8 cellular contexts compared by ENCODE assay signal in the genomic region with DNA sequence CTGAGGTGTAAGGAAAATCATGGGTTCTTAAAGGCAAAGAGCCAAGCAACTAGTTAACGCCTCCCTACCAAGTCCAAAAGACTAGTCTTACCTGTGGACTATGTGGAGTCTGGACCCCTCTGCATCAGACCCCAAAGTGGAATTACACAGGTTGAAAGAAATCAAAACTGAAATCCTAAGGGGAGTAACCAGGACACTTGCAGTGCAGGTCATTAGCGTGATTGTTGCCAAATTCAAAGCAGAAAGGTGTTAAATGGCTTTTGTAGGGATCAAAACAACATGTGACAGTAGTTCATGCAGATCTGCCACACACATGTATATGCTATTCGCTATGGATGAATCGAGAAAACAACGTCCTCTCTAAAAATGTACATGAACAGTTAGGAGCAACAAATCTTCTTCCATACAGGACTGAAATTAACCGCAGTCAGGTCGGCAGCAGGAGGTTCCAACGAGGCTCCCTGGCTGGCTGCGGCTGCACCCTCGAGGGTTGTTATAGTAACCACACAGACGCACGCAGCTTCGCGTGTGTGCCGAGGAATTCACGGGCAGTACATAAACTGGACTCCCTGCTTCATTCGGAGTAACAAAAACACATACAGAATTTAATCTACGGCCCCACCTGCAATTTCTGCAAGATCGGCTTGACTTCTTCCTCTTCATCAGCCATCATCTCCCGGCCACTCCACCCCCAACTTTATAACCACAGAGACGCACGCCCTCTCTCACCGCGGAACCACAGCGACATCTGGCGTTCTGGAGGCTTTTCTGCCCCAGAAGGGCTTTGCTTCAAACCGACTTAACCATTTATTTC. TPM values are rescaled to one million over a fixed set of nuclear protein-coding genes. Genes with fewer than 3 reads are reported as not detected.
DNase-seq lines count a peak whose midpoint lies in the region; ATAC-seq and TF ChIP-seq lines count a peak whose summit lies in the region.

A gene with protein sequence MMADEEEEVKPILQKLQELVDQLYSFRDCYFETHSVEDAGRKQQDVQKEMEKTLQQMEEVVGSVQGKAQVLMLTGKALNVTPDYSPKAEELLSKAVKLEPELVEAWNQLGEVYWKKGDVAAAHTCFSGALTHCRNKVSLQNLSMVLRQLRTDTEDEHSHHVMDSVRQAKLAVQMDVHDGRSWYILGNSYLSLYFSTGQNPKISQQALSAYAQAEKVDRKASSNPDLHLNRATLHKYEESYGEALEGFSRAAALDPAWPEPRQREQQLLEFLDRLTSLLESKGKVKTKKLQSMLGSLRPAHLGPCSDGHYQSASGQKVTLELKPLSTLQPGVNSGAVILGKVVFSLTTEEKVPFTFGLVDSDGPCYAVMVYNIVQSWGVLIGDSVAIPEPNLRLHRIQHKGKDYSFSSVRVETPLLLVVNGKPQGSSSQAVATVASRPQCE (minus strand): TSS at position 687 of the 814 bp plus-strand sequence. CDS start 14 bp downstream, at position 673.

- POLR2A ChIA-PET in CD4-positive, alpha-beta T cell (lab: Charles Lee): interaction anchor here (0.8 to 1.5 kb wide), 2 partner anchors 38 to 377 kb away, joined by 3 to 4 read pairs; a partner anchor contains a TSS
- POLR2A ChIA-PET in activated CD4-positive, alpha-beta memory T cell treated with anti-CD3 and anti-CD28 coated beads for 36 hours (lab: Charles Lee): no interaction called here

- no peaks in the 10 kb centered on the region for H3K27me3 ChIP-seq in CD4-positive, alpha-beta T cell (ENCODE audit: control insufficient read depth, insufficient read depth, low read length)
- no peaks in the 10 kb centered on the region for H3K27me3 ChIP-seq in lung (ENCODE audit: control insufficient read depth, insufficient read depth)

- CTCF ChIA-PET in CD4-positive, alpha-beta T cell (lab: Charles Lee): interaction anchor here (0.7 to 1.4 kb wide), 5 partner anchors 24 to 376 kb away, joined by 3 to 8 read pairs (median 3); a partner anchor contains a TSS
- CTCF ChIA-PET in activated CD4-positive, alpha-beta memory T cell treated with anti-CD3 and anti-CD28 coated beads for 36 hours (lab: Charles Lee): interaction anchor here (1.1 to 2.3 kb wide), 2 partner anchors 21 to 304 kb away, joined by 3 to 16 read pairs; no protein-coding TSS in a partner anchor

- TF ChIP-seq CTCF in CD4-positive, alpha-beta T cell (IDR thresholded peaks at IDR 0.05): peak; percentile 95
- TF ChIP-seq CTCF in lung (IDR thresholded peaks at IDR 0.05; ENCODE audit: control extremely low read depth, extremely low read depth): peak; percentile 82

- H3K36me3 Mint-ChIP-seq in CD4-positive, alpha-beta T cell (ENCODE audit: low read depth): peaks cover 39% of the 10 kb centered on the region
- H3K36me3 Mint-ChIP-seq in activated CD4-positive, alpha-beta memory T cell treated with anti-CD3 and anti-CD28 coated beads for 36 hours: peaks cover 5% of the 10 kb centered on the region

- H3K9me3 ChIP-seq in CD4-positive, alpha-beta T cell (ENCODE audit: control insufficient read depth, low read length): no peaks in the 10 kb centered on the region
- no peaks in the 10 kb centered on the region for H3K9me3 ChIP-seq in lung (ENCODE audit: control insufficient read depth in 2 of 2, insufficient read depth in 1 of 2, low read length in 1 of 2)

- H3K4me1 ChIP-seq in lung (ENCODE audit: control insufficient read depth in 2 of 2, insufficient read depth in 2 of 2, low read length in 2 of 2): peaks cover 0 to 3% of the 10 kb centered on the region in 2 donors

- intact Hi-C loops in CD4-positive, alpha-beta T cell (cut with DNase I, micrococcal nuclease): no loop called here
- intact Hi-C loops in activated CD4-positive, alpha-beta memory T cell treated with anti-CD3 and anti-CD28 coated beads for 36 hours (cut with micrococcal nuclease): loop anchor here (2.0 kb wide), 4 partner anchors 21 to 377 kb away; a partner anchor contains a TSS

- 1% methylated on average over 27 of the region's 27 CpGs for WGBS in lung, 2 donors

- peak within 1 kb of the TSS; percentile 77 for H3K27ac Mint-ChIP-seq in CD4-positive, alpha-beta T cell
- peak within 1 kb of the TSS; percentile 80 for H3K27ac Mint-ChIP-seq in activated CD4-positive, alpha-beta memory T cell treated with anti-CD3 and anti-CD28 coated beads for 36 hours

- no peaks in the 10 kb centered on the region for H3K9me3 Mint-ChIP-seq in CD4-positive, alpha-beta T cell
- H3K9me3 Mint-ChIP-seq in activated CD4-positive, alpha-beta memory T cell treated with anti-CD3 and anti-CD28 coated beads for 36 hours: no peaks in the 10 kb centered on the region

- peak; percentile 98 for ATAC-seq in CD4-positive, alpha-beta T cell (ENCODE audit: poor library complexity)
- ATAC-seq in GM19438 (IDR thresholded peaks at IDR 0.05; ENCODE audit: low read depth, unreplicated experiment): peak; percentile 97
- peak; percentile 94 for ATAC-seq in lung (ENCODE audit: insufficient read depth, low FRiP score)

- peak within 1 kb of the TSS; percentile 32 for H3K27ac ChIP-seq in CD4-positive, alpha-beta T cell (ENCODE audit: low read depth, low read length)
- H3K27ac ChIP-seq in lung (ENCODE audit: low read depth in 1 of 2, low read length in 1 of 2): peak within 1 kb of the TSS in 1 of 2 donors; percentile 80

- H3K4me3 ChIP-seq in lung: peak within 1 kb of the TSS; percentile 91

- peak within 1 kb of the TSS; percentile 94 for H3K4me3 Mint-ChIP-seq in CD4-positive, alpha-beta T cell
- peak within 1 kb of the TSS; percentile 89 for H3K4me3 Mint-ChIP-seq in activated CD4-positive, alpha-beta memory T cell treated with anti-CD3 and anti-CD28 coated beads for 36 hours

- no peaks in the 10 kb centered on the region for H3K27me3 Mint-ChIP-seq in CD4-positive, alpha-beta T cell
- H3K27me3 Mint-ChIP-seq in activated CD4-positive, alpha-beta memory T cell treated with anti-CD3 and anti-CD28 coated beads for 36 hours: no peaks in the 10 kb centered on the region

- peak; percentile 85 to 94 (median 90) for DNase-seq in CD4-positive, alpha-beta T cell
- DNase-seq in HK-2 (ENCODE audit: unreplicated experiment): peak; percentile 83
- DNase-seq in NCI-H82 treated with DMSO at 0.1 percent for 48 hours (lab: John Stamatoyannopoulos, UW; ENCODE audit: unreplicated experiment): peak; percentile 46
- DNase-seq in activated CD4-positive, alpha-beta memory T cell treated with anti-CD3 and anti-CD28 coated beads for 36 hours: peak; percentile 93
- peak; percentile 85 for DNase-seq in effector CD8-positive, alpha-beta T cell (lab: John Stamatoyannopoulos, UW)
- peak; percentile 88 for DNase-seq in lung (ENCODE audit: low spot score)
- DNase-seq in stimulated activated CD4-positive, alpha-beta T cell treated with anti-CD3 and anti-CD28 coated beads, TNF-alpha, amount 100 ng/mL, for 4 hours (ENCODE audit: low read depth in 3 of 3): peak; percentile 78 to 83 (median 81)

- H3K36me3 ChIP-seq in lung (ENCODE audit: control insufficient read depth in 2 of 2, insufficient read depth in 2 of 2, low read length in 2 of 2): peaks cover under 1 to 1% of the 10 kb centered on the region in 2 donors

- H3K4me1 Mint-ChIP-seq in CD4-positive, alpha-beta T cell (ENCODE audit: low read depth): peaks cover 49% of the 10 kb centered on the region
- H3K4me1 Mint-ChIP-seq in activated CD4-positive, alpha-beta memory T cell treated with anti-CD3 and anti-CD28 coated beads for 36 hours (ENCODE audit: low read depth): peaks cover 24% of the 10 kb centered on the region

RNA-seq across cellular contexts. Expression of the gene that starts here (rescaled TPM):
- 10 to 100 TPM in 1 of 2 experiments, 1 to 10 TPM in 1; 9.7 to 10.8 TPM for total RNA-seq in CD4-positive, alpha-beta T cell
- total RNA-seq in activated CD4-positive, alpha-beta memory T cell treated with anti-CD3 and anti-CD28 coated beads for 36 hours: 10 to 100 TPM; 19.0 to 22.7 TPM
- total RNA-seq in lung: 10 to 100 TPM; 17.7 to 21.8 TPM
- polyA plus RNA-seq in lung: 10 to 100 TPM in 1 of 2 donors, 1 to 10 TPM in 1; 5.0 to 10.7 TPM
